9 cellular contexts compared by ENCODE assay signal in genomic region chr2:43407826-43408783, GRCh38.
A peak's percentile ranks its signal among the peaks of the same experiment; 100 is the strongest.
DNase-seq lines count a peak whose midpoint lies in the region; ATAC-seq, FAIRE-seq and TF ChIP-seq lines count a peak whose summit lies in the region.
"Had no signal": no experiment of that assay in that cellular context is flagged by ENCODE, and none has a peak within 500 bp of the region (broad histone marks: within the 10 kb centered on the region; RNA-seq: fewer than 3 reads in every experiment).

No MANE protein-coding gene starts in this region.

- H3K4me1 ChIP-seq in right atrium auricular region (peaks cover 0 to 32% of the 10 kb centered on the region in 2 donors), GM12878 (ENCODE audit: control insufficient read depth, insufficient read depth, low read length) (peaks cover 54% of the 10 kb centered on the region), vagina (peaks cover 64% of the 10 kb centered on the region), psoas muscle (peaks cover 44% of the 10 kb centered on the region)

- SMC1A ChIA-PET in GM12878 (lab: Charles Lee; ENCODE audit: uncharacterized antibody, unreplicated experiment), result interaction anchor here (0.7 to 15.0 kb wide), 18 partner anchors 9 to 830 kb away, joined by 3 to 378 read pairs (median 6); no protein-coding TSS in a partner anchor

- POLR2A ChIA-PET in GM12878 (lab: Charles Lee), result interaction anchor here (0.6 to 11.4 kb wide), 9 partner anchors 10 to 53 kb away, joined by 3 to 185 read pairs (median 5); no protein-coding TSS in a partner anchor

- intact Hi-C loops in left ventricle myocardium superior (cut with micrococcal nuclease) (no loop called here), GM12878 (cut with micrococcal nuclease; ENCODE audit: unreplicated experiment) (loop anchor here (1.0 to 10.0 kb wide), 2 partner anchors 18 to 433 kb away; no protein-coding TSS in a partner anchor), vagina (cut with DNase I) (no loop called here), psoas muscle (cut with DNase I) (loop anchor here in 1 of 2 donors (10.0 kb wide), 1 partner anchor 123 kb away; no protein-coding TSS in a partner anchor)

- FAIRE-seq in GM12878 (lab: Jason Lieb, UNC), result peak; percentile 84
- FAIRE-seq: astrocyte had no signal

- in situ Hi-C loops in GM12878 (cut with MboI), result no loop called here

- no peak for TF ChIP-seq CTCF in right atrium auricular region (IDR thresholded peaks at IDR 0.05)
- TF ChIP-seq CTCF in GM12878 (IDR thresholded peaks at IDR 0.05 in 2 of 3, conservative IDR thresholded peaks at IDR 0.05 in 1 of 3; ENCODE audit: control insufficient read depth in 2 of 3, extremely low read depth in 1 of 3, insufficient read depth in 1 of 3, low read depth in 3 of 3, low read length in 3 of 3), result no peak
- no peak for TF ChIP-seq CTCF in vagina (IDR thresholded peaks at IDR 0.05)
- no peak for TF ChIP-seq CTCF in psoas muscle (IDR thresholded peaks at IDR 0.05)

- peak; percentile 71 to 87; a peak in 2 of 4 replicates for TF ChIP-seq EP300 in GM12878 (IDR thresholded peaks at IDR 0.05; ENCODE audit: borderline replicate concordance in 1 of 2, control insufficient read depth in 1 of 2, low read depth in 2 of 2, low read length in 2 of 2)

- H3K79me2 ChIP-seq in GM12878 (ENCODE audit: control insufficient read depth, insufficient read depth, low read length), result no peaks in the 10 kb centered on the region

- H3K27me3 ChIP-seq in right atrium auricular region (no peaks in the 10 kb centered on the region), GM12878 (replicated peaks in 1 of 2; ENCODE audit: control insufficient read depth in 2 of 2, insufficient read depth in 2 of 2, low read length in 1 of 2) (no peaks in the 10 kb centered on the region), vagina (no peaks in the 10 kb centered on the region), psoas muscle (ENCODE audit: insufficient read depth in 3 of 3, low read length in 2 of 3) (no peaks in the 10 kb centered on the region)

- H3K36me3 ChIP-seq in right atrium auricular region, result no peaks in the 10 kb centered on the region
- no peaks in the 10 kb centered on the region for H3K36me3 ChIP-seq in GM12878 (ENCODE audit: control insufficient read depth in 2 of 2, insufficient read depth in 2 of 2, low read length in 1 of 2)
- H3K36me3 ChIP-seq in vagina, result no peaks in the 10 kb centered on the region
- no peaks in the 10 kb centered on the region for H3K36me3 ChIP-seq in psoas muscle (ENCODE audit: insufficient read depth in 1 of 2, low read depth in 1 of 2)

- 2% methylated on average over 5 of the region's 5 CpGs for WGBS in GM12878 (ENCODE audit: insufficient coverage, insufficient replicate concordance, low lambda C conversion rate, missing lambda C conversion rate)
- 67 to 86% (median 74%) methylated on average over 5 of the region's 5 CpGs for WGBS in psoas muscle, 3 donors

- no peak overlapping the region for H3K27ac ChIP-seq in right atrium auricular region
- H3K27ac ChIP-seq in GM12878 (ENCODE audit: control insufficient read depth, insufficient read depth), result peak overlapping the region; percentile 94
- peak overlapping the region; percentile 14 for H3K27ac ChIP-seq in vagina
- no peak overlapping the region for H3K27ac ChIP-seq in psoas muscle

- DNase-seq in left ventricle myocardium superior (no peak), right atrium auricular region (ENCODE audit: low spot score) (no peak), GM12878 (ENCODE audit: low read depth, low spot score) (peak; percentile 76), vagina (ENCODE audit: extremely low spot score in 2 of 2) (no peak), mesenteric fat pad (ENCODE audit: low spot score) (no peak), psoas muscle (no peak)
- DNase-seq in activated CD4-positive, alpha-beta T cell treated with anti-CD3 and anti-CD28 coated beads for 1 hour, result no peak

- CTCF ChIA-PET in GM12878 (lab: Yijun Ruan, JAX), result interaction anchor here (0.8 to 9.1 kb wide), 9 partner anchors 10 to 179 kb away, joined by 3 to 112 read pairs (median 5); no protein-coding TSS in a partner anchor

- peak overlapping the region; percentile 66 for H3K9ac ChIP-seq in GM12878 (ENCODE audit: control insufficient read depth, insufficient read depth, low read length)

- 0 out of 2 replicates have a peak, but pooled peaks have one; percentile 23 for TF ChIP-seq RAD21 in GM12878 (IDR thresholded peaks at IDR 0.05; ENCODE audit: insufficient read depth, low read depth, low read length)

- BruUV-seq in GM12878 (replicated peaks; lab: Mats Ljungman, UMichigan), result TSS peak; percentile 91

- 0 out of 2 replicates have a peak, but pooled peaks have one; percentile 41 for TF ChIP-seq POLR2A in GM12878 (IDR thresholded peaks at IDR 0.05; ENCODE audit: low read depth, low read length)
- TF ChIP-seq POLR2A in vagina (IDR thresholded peaks at IDR 0.05), result no peak

- no peaks in the 10 kb centered on the region for H4K20me1 ChIP-seq in GM12878 (ENCODE audit: control insufficient read depth, insufficient read depth)

- peak; percentile 37 for ATAC-seq in left ventricle myocardium superior
- ATAC-seq in HG03103 (IDR thresholded peaks at IDR 0.05; ENCODE audit: low read depth, unreplicated experiment), result peak; percentile 74
- ATAC-seq in GM12878, result peak; percentile 86
- no peak for ATAC-seq in psoas muscle

- RAD21 ChIA-PET in GM12878 (lab: Charles Lee; ENCODE audit: unreplicated experiment), result interaction anchor here (0.9 to 13.1 kb wide), 18 partner anchors 12 to 190 kb away, joined by 3 to 360 read pairs (median 6); partner anchors contain the start of gene ZFP36L2

- H3K9me3 ChIP-seq in right atrium auricular region (no peaks in the 10 kb centered on the region), GM12878 (replicated peaks; ENCODE audit: control insufficient read depth, insufficient read depth, low read length) (no peaks in the 10 kb centered on the region), vagina (no peaks in the 10 kb centered on the region), psoas muscle (no peaks in the 10 kb centered on the region)

- peak overlapping the region; percentile 84 for H3K4me2 ChIP-seq in GM12878 (ENCODE audit: control insufficient read depth, insufficient read depth)

- H3K4me3 ChIP-seq in right atrium auricular region (no peak overlapping the region), GM12878 (no peak overlapping the region), vagina (no peak overlapping the region), psoas muscle (no peak overlapping the region)

- H2AFZ ChIP-seq in GM12878 (ENCODE audit: control insufficient read depth, low read depth, low read length), result peak overlapping the region; percentile 26

TF ChIP-seq in GM12878, 131 proteins besides CTCF, POLR2A, EP300 and RAD21 (continues in another document):
- TF ChIP-seq, protein P1, sequence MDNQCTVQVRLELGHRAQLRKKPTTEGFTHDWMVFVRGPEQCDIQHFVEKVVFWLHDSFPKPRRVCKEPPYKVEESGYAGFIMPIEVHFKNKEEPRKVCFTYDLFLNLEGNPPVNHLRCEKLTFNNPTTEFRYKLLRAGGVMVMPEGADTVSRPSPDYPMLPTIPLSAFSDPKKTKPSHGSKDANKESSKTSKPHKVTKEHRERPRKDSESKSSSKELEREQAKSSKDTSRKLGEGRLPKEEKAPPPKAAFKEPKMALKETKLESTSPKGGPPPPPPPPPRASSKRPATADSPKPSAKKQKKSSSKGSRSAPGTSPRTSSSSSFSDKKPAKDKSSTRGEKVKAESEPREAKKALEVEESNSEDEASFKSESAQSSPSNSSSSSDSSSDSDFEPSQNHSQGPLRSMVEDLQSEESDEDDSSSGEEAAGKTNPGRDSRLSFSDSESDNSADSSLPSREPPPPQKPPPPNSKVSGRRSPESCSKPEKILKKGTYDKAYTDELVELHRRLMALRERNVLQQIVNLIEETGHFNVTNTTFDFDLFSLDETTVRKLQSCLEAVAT (IDR thresholded peaks at IDR 0.05), result peak; percentile 49; the same call in 1 of the 2 replicates
- TF ChIP-seq POLR2AphosphoS5 (IDR thresholded peaks at IDR 0.05; ENCODE audit: low read length), result peak; percentile 33; the same call in 1 of the 2 replicates
- TF ChIP-seq MTA3 (IDR thresholded peaks at IDR 0.05; ENCODE audit: borderline replicate concordance, low read length), result peak; percentile 48; the same call in 1 of the 2 replicates
- TF ChIP-seq, protein P2, sequence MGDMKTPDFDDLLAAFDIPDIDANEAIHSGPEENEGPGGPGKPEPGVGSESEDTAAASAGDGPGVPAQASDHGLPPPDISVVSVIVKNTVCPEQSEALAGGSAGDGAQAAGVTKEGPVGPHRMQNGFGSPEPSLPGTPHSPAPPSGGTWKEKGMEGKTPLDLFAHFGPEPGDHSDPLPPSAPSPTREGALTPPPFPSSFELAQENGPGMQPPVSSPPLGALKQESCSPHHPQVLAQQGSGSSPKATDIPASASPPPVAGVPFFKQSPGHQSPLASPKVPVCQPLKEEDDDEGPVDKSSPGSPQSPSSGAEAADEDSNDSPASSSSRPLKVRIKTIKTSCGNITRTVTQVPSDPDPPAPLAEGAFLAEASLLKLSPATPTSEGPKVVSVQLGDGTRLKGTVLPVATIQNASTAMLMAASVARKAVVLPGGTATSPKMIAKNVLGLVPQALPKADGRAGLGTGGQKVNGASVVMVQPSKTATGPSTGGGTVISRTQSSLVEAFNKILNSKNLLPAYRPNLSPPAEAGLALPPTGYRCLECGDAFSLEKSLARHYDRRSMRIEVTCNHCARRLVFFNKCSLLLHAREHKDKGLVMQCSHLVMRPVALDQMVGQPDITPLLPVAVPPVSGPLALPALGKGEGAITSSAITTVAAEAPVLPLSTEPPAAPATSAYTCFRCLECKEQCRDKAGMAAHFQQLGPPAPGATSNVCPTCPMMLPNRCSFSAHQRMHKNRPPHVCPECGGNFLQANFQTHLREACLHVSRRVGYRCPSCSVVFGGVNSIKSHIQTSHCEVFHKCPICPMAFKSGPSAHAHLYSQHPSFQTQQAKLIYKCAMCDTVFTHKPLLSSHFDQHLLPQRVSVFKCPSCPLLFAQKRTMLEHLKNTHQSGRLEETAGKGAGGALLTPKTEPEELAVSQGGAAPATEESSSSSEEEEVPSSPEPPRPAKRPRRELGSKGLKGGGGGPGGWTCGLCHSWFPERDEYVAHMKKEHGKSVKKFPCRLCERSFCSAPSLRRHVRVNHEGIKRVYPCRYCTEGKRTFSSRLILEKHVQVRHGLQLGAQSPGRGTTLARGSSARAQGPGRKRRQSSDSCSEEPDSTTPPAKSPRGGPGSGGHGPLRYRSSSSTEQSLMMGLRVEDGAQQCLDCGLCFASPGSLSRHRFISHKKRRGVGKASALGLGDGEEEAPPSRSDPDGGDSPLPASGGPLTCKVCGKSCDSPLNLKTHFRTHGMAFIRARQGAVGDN (IDR thresholded peaks at IDR 0.05), result peak; percentile 31; the same call in 1 of the 2 replicates

Comparison
In these comparisons a context has a peak if more than half of its experiments do, and no peak if none do; other contexts are left out.
1. ATAC-seq: peak in left ventricle myocardium superior (single experiment), HG03103 (single experiment) and GM12878 (single experiment); none in psoas muscle (0 of 4).
2. H3K27ac ChIP-seq: peak in GM12878 (single experiment) and vagina (single experiment); none in right atrium auricular region (0 of 2) and psoas muscle (single experiment).